ENCODE assay signal across 26 cellular contexts in genomic region chr5:142070000-142070399, GRCh38.
"Had no signal": no experiment of that assay in that cellular context is flagged by ENCODE, and none has a peak within 500 bp of the region (broad histone marks: within the 10 kb centered on the region; RNA-seq: fewer than 3 reads in every experiment).

No MANE protein-coding gene starts in this region.

- H3K4me3 Mint-ChIP-seq: activated CD4-positive, alpha-beta memory T cell treated with anti-CD3 and anti-CD28 coated beads for 36 hours; activated CD4-positive, alpha-beta T cell treated with anti-CD3 and anti-CD28 coated beads, Interleukin-2, amount 10 ng/mL, durations not matched to agents 7 days and 5 days; activated naive CD4-positive, alpha-beta T cell treated with anti-CD3 and anti-CD28 coated beads, Interleukin-2, amount 50 U/mL, for 24 hours; activated T-cell treated with anti-CD3 and anti-CD28 coated beads, Interleukin-2, amount 50 U/mL, for 72 hours; central memory CD8-positive, alpha-beta T cell; T-cell had no signal

- H3K36me3 ChIP-seq: ascending aorta, Peyer's patch, SJSA1 had no signal

- H3K27ac Mint-ChIP-seq: activated CD4-positive, alpha-beta memory T cell treated with anti-CD3 and anti-CD28 coated beads for 36 hours; activated CD4-positive, alpha-beta T cell treated with anti-CD3 and anti-CD28 coated beads, Interleukin-2, amount 10 ng/mL, durations not matched to agents 7 days and 5 days; activated naive CD4-positive, alpha-beta T cell treated with anti-CD3 and anti-CD28 coated beads, Interleukin-2, amount 50 U/mL, for 24 hours; activated T-cell treated with anti-CD3 and anti-CD28 coated beads, Interleukin-2, amount 50 U/mL, for 72 hours; activated T-helper 2 cell treated with anti-CD3 and anti-CD28 coated beads, Interferon-gamma antibody, Interleukin-2, Interleukin-4, amounts not matched to agents 10 μg/mL and 5 μg/mL and 100 μg/mL, durations not matched to agents 14 hours and 24 hours and 36 hours; T-cell had no signal

- H3K4me2 ChIP-seq: KMS-11 had no signal

- H3K4me1 ChIP-seq: body of pancreas, Peyer's patch had no signal

- H3K9me3 ChIP-seq: ascending aorta, body of pancreas, Peyer's patch, SJSA1 had no signal

- H3K4me3 ChIP-seq: ascending aorta, body of pancreas, Peyer's patch, SJSA1 had no signal

- H3K36me3 Mint-ChIP-seq: activated CD4-positive, alpha-beta memory T cell treated with anti-CD3 and anti-CD28 coated beads for 36 hours; activated naive CD4-positive, alpha-beta T cell treated with anti-CD3 and anti-CD28 coated beads, Interleukin-2, amount 50 U/mL, for 24 hours; T-cell had no signal

- H3K27me3 ChIP-seq: ascending aorta, body of pancreas, Peyer's patch, SJSA1 had no signal

- DNase-seq: activated CD4-positive, alpha-beta memory T cell treated with anti-CD3 and anti-CD28 coated beads for 36 hours; activated CD4-positive, alpha-beta T cell treated with anti-CD3 and anti-CD28 coated beads, Interleukin-2, amount 10 ng/mL, durations not matched to agents 7 days and 5 days; activated CD4-positive, CD25-positive, alpha-beta regulatory T cell; activated CD8-positive, alpha-beta memory T cell treated with anti-CD3 and anti-CD28 coated beads for 24 hours; activated T-cell treated with anti-CD3 and anti-CD28 coated beads, Interleukin-2, amount 50 U/mL, for 72 hours; amniotic stem cell; body of pancreas; NCI-H1092; NCI-H1417 treated with DMSO at 0.1 percent for 48 hours; NCI-H1694; NCI-H2029; NCI-H2107; NCI-H510A treated with DMSO at 0.1 percent for 48 hours; NCI-H69; NK-92 treated with Interleukin-12 subunit alpha and Interleukin-12 subunit beta, amount 100 ng/mL, for 24 hours; OCI-M1; Peyer's patch; SHP77; T-cell had no signal

- H3K9ac ChIP-seq: KMS-11 had no signal

- ATAC-seq: activated T-cell treated with anti-CD3 and anti-CD28 coated beads, Interleukin-2, amount 50 U/mL, for 72 hours; body of pancreas; T-cell had no signal

- H3K27me3 Mint-ChIP-seq: activated CD4-positive, alpha-beta memory T cell treated with anti-CD3 and anti-CD28 coated beads for 36 hours; activated CD4-positive, alpha-beta T cell treated with anti-CD3 and anti-CD28 coated beads, Interleukin-2, amount 10 ng/mL, durations not matched to agents 7 days and 5 days; activated naive CD4-positive, alpha-beta T cell treated with anti-CD3 and anti-CD28 coated beads, Interleukin-2, amount 50 U/mL, for 24 hours; central memory CD8-positive, alpha-beta T cell; T-cell had no signal

- H3K27ac ChIP-seq: ascending aorta, body of pancreas, KMS-11, Peyer's patch, SJSA1, VCaP had no signal

- H3K4me1 Mint-ChIP-seq: central memory CD8-positive, alpha-beta T cell had no signal
